8 cellular contexts compared by ENCODE assay signal in genomic region chr11:35662649-35663407, GRCh38. TPM values are rescaled to one million over a fixed set of nuclear protein-coding genes. Genes with fewer than 3 reads are reported as not detected.
DNase-seq lines count a peak whose midpoint lies in the region; ATAC-seq and TF ChIP-seq lines count a peak whose summit lies in the region.

TSS of gene TRIM44 (plus strand) at chr11:35662775. CDS start at chr11:35663112, 337 bp downstream.

- intact Hi-C loops in ovary (cut with DNase I), result loop anchor here in 1 of 4 donors (5.0 kb wide), 1 partner anchor 46 kb away; the partner anchor contains the start of gene FJX1
- intact Hi-C loops in thyroid gland (cut with DNase I), result no loop called here

- 1 to 2% (median 1%) methylated on average over 73 to 82 of the region's 82 CpGs for WGBS in ovary, 3 donors
- 3 to 4% methylated on average over 40 to 69 of the region's 82 CpGs for WGBS in thyroid gland, 2 donors

- H3K4me3 Mint-ChIP-seq in glutamatergic neuron (ENCODE audit: unreplicated experiment), result peak within 1 kb of the TSS; percentile 93

- H3K27me3 ChIP-seq in Loucy (ENCODE audit: insufficient read depth, low read length, poor library complexity, severe bottlenecking) (peaks cover 36% of the 10 kb centered on the region), ovary (no peaks in the 10 kb centered on the region), thyroid gland (no peaks in the 10 kb centered on the region)

- H3K4me1 ChIP-seq in Loucy (ENCODE audit: insufficient read depth, low read length, poor library complexity, severe bottlenecking), result peaks cover 25% of the 10 kb centered on the region
- peaks cover 6% of the 10 kb centered on the region for H3K4me1 ChIP-seq in ovary (ENCODE audit: insufficient read depth)
- H3K4me1 ChIP-seq in thyroid gland, result peaks cover 14% of the 10 kb centered on the region in 2 donors

- H3K9me3 Mint-ChIP-seq in activated naive CD4-positive, alpha-beta T cell treated with anti-CD3 and anti-CD28 coated beads, Interleukin-2, amount 50 U/mL, for 72 hours, result peaks cover 18 to 24% of the 10 kb centered on the region in 2 donors
- peaks cover 20% of the 10 kb centered on the region for H3K9me3 Mint-ChIP-seq in glutamatergic neuron (ENCODE audit: unreplicated experiment)

- TF ChIP-seq POLR2A in ovary (IDR thresholded peaks at IDR 0.05) (peak; percentile 44), thyroid gland (IDR thresholded peaks at IDR 0.05) (peak in 1 of 2 donors; percentile 63)

- H3K27me3 Mint-ChIP-seq in glutamatergic neuron (ENCODE audit: unreplicated experiment), result peaks cover 14% of the 10 kb centered on the region

- ATAC-seq in activated naive CD4-positive, alpha-beta T cell treated with anti-CD3 and anti-CD28 coated beads, Interleukin-2, amount 50 U/mL, for 72 hours, result peak; percentile 87 to 91

- peak within 1 kb of the TSS; percentile 95 for H2AFZ ChIP-seq in Loucy (ENCODE audit: low read length)

- H3K4me3 ChIP-seq in Loucy (ENCODE audit: low read length, poor library complexity, severe bottlenecking) (peak within 1 kb of the TSS; percentile 81), ovary (peak within 1 kb of the TSS; percentile 71), thyroid gland (replicated peaks in 1 of 3) (peak within 1 kb of the TSS; percentile 45 to 83 (median 78))

- no peaks in the 10 kb centered on the region for H3K36me3 ChIP-seq in Loucy (ENCODE audit: insufficient read depth, low read length)
- H3K36me3 ChIP-seq in ovary, result no peaks in the 10 kb centered on the region
- H3K36me3 ChIP-seq in thyroid gland, result no peaks in the 10 kb centered on the region

- peak within 1 kb of the TSS; percentile 91 to 94 for H3K27ac Mint-ChIP-seq in activated naive CD4-positive, alpha-beta T cell treated with anti-CD3 and anti-CD28 coated beads, Interleukin-2, amount 50 U/mL, for 72 hours
- H3K27ac Mint-ChIP-seq in glutamatergic neuron (ENCODE audit: unreplicated experiment), result peak within 1 kb of the TSS; percentile 95

- DNase-seq in G401 (ENCODE audit: low spot score), result peak; percentile 48
- peak; percentile 82 for DNase-seq in H4 (ENCODE audit: low spot score)
- DNase-seq in SKM-1 (lab: John Stamatoyannopoulos, UW; ENCODE audit: unreplicated experiment), result peak; percentile 64
- DNase-seq in activated naive CD4-positive, alpha-beta T cell treated with anti-CD3 and anti-CD28 coated beads, Interleukin-2, amount 50 U/mL, for 72 hours (ENCODE audit: low spot score in 2 of 2), result peak; percentile 77 to 79
- peak; percentile 79 for DNase-seq in glutamatergic neuron
- DNase-seq in ovary, result peak; percentile 76 to 88 (median 83)
- DNase-seq in thyroid gland, result peak; percentile 78 to 82

- no peaks in the 10 kb centered on the region for H4K20me1 ChIP-seq in Loucy (ENCODE audit: insufficient read depth, low read length, poor library complexity, severe bottlenecking)

- H3K36me3 Mint-ChIP-seq in activated naive CD4-positive, alpha-beta T cell treated with anti-CD3 and anti-CD28 coated beads, Interleukin-2, amount 50 U/mL, for 72 hours, result peaks cover 29 to 43% of the 10 kb centered on the region in 2 donors
- peaks cover 27% of the 10 kb centered on the region for H3K36me3 Mint-ChIP-seq in glutamatergic neuron (ENCODE audit: unreplicated experiment)

- H3K4me1 Mint-ChIP-seq in glutamatergic neuron (ENCODE audit: low read depth, unreplicated experiment), result peaks cover 17% of the 10 kb centered on the region

- H3K9me3 ChIP-seq in Loucy (ENCODE audit: insufficient read depth, low read depth, low read length), result peaks cover 5% of the 10 kb centered on the region; the same call in 1 of the 2 replicates
- no peaks in the 10 kb centered on the region for H3K9me3 ChIP-seq in ovary
- no peaks in the 10 kb centered on the region for H3K9me3 ChIP-seq in thyroid gland

- peaks cover 43% of the 10 kb centered on the region for H3K79me2 ChIP-seq in Loucy (ENCODE audit: insufficient read depth, low read length)

- peak within 1 kb of the TSS; percentile 93 for H3K4me2 ChIP-seq in Loucy (ENCODE audit: low read depth, low read length, poor library complexity, severe bottlenecking)

- TF ChIP-seq CTCF in Loucy (conservative IDR thresholded peaks at IDR 0.05; ENCODE audit: low read length) (no peak), glutamatergic neuron (IDR thresholded peaks at IDR 0.05; ENCODE audit: partially characterized antibody, unreplicated experiment) (no peak), ovary (IDR thresholded peaks at IDR 0.05) (no peak), thyroid gland (IDR thresholded peaks at IDR 0.05) (no peak)

- peak within 1 kb of the TSS; percentile 71 for H3K9ac ChIP-seq in Loucy (ENCODE audit: low read depth, low read length, poor library complexity, severe bottlenecking)

- no peaks in the 10 kb centered on the region for H3K9me2 ChIP-seq in Loucy (replicated peaks; ENCODE audit: low read depth, low read length)

- no peak for TF ChIP-seq EP300 in ovary (IDR thresholded peaks at IDR 0.05)

- in situ Hi-C loops in G401 (cut with HindIII; ENCODE audit: low sequenced_read_pairs), result no loop called here

- H3F3A ChIP-seq in Loucy (ENCODE audit: low read depth), result 0 out of 2 replicates have a peak, but pooled peaks cover 3% of the 10 kb centered on the region

- peak within 1 kb of the TSS; percentile 94 to 95 for H3K27ac ChIP-seq in ovary
- H3K27ac ChIP-seq in thyroid gland, result peak within 1 kb of the TSS; percentile 38 to 94 (median 78)

RNA-seq across cellular contexts. Expression of gene TRIM44, which starts in this region (rescaled TPM):
- 8.3 and 38.1 TPM in 2 replicates for total RNA-seq in G401 (2014; rRNA removed; shearing (Covaris generic))
- total RNA-seq in H4 (2014; rRNA removed; shearing (Covaris generic)), result 31.7 and 60.7 TPM in 2 replicates
- 10 to 100 TPM; 17.5 to 34.9 TPM for total RNA-seq in activated naive CD4-positive, alpha-beta T cell treated with anti-CD3 and anti-CD28 coated beads, Interleukin-2, amount 50 U/mL, for 72 hours
- 53.3 TPM for total RNA-seq in glutamatergic neuron (ENCODE audit: unreplicated experiment)
- 10 to 100 TPM; 13.0 to 54.6 (median 45.7) TPM for total RNA-seq in ovary
- 10 to 100 TPM in 1 of 2 donors, 1 to 10 TPM in 1; 9.9 to 50.0 TPM for polyA plus RNA-seq in ovary
- 10 to 100 TPM; 24.6 to 54.2 (median 35.8) TPM for total RNA-seq in thyroid gland

Comparison
In these comparisons a context has a peak if more than half of its experiments do, and no peak if none do; other contexts are left out.
1. Peak in every context shown above with its lines: DNase-seq, ATAC-seq, H3K4me3 ChIP-seq and H3K27ac ChIP-seq.